Comparison of ENCODE assay signal across 16 cellular contexts in genomic region chr4:5760246-5760645, GRCh38. TPM values are rescaled to one million over a fixed set of nuclear protein-coding genes. Genes with fewer than 3 reads are reported as not detected.
"Had no signal": no experiment of that assay in that cellular context is flagged by ENCODE, and none has a peak within 500 bp of the region (broad histone marks: within the 10 kb centered on the region; RNA-seq: fewer than 3 reads in every experiment).

No MANE protein-coding gene starts in this region.

- H3K9me3 ChIP-seq: prostate gland, right lobe of liver, suprapubic skin had no signal

- H3K36me3 ChIP-seq: prostate gland, right lobe of liver had no signal

- H3K27ac Mint-ChIP-seq: naive thymus-derived CD8-positive, alpha-beta T cell; stimulated activated naive CD8-positive, alpha-beta T cell treated with anti-CD3 and anti-CD28 coated beads, Interleukin-15, Interleukin-2, amounts not matched to agents 100 ng/mL and 50 ng/mL, for 24 hours; T-cell had no signal

- H3K36me3 Mint-ChIP-seq: activated naive CD4-positive, alpha-beta T cell treated with anti-CD3 and anti-CD28 coated beads, Interleukin-2, amount 10 ng/mL, durations not matched to agents 7 days and 5 days; T-cell had no signal

- H3K4me3 ChIP-seq: heart right ventricle, lung, prostate gland, right lobe of liver, spleen, suprapubic skin had no signal

- H3K27ac ChIP-seq: heart right ventricle, prostate gland, right lobe of liver, spleen, suprapubic skin had no signal

- H3K4me3 Mint-ChIP-seq: activated naive CD4-positive, alpha-beta T cell treated with anti-CD3 and anti-CD28 coated beads, Interleukin-2, amount 10 ng/mL, durations not matched to agents 7 days and 5 days; naive thymus-derived CD8-positive, alpha-beta T cell; stimulated activated naive CD8-positive, alpha-beta T cell treated with anti-CD3 and anti-CD28 coated beads, Interleukin-15, Interleukin-2, amounts not matched to agents 100 ng/mL and 50 ng/mL, for 24 hours; T-cell had no signal

- H3K4me1 ChIP-seq: prostate gland, right lobe of liver, spleen had no signal

- H3K27me3 ChIP-seq: heart right ventricle, right lobe of liver, spleen, suprapubic skin had no signal

- H3K4me1 Mint-ChIP-seq: activated naive CD4-positive, alpha-beta T cell treated with anti-CD3 and anti-CD28 coated beads, Interleukin-2, amount 10 ng/mL, durations not matched to agents 7 days and 5 days; naive thymus-derived CD8-positive, alpha-beta T cell had no signal

- DNase-seq: activated CD4-positive, alpha-beta T cell treated with anti-CD3 and anti-CD28 coated beads, Interleukin-2, amount 50 U/mL, for 4 hours; activated CD4-positive, CD25-positive, alpha-beta regulatory T cell treated with anti-CD3 and anti-CD28 coated beads, Interleukin-2, amount 50 U/mL, for 72 hours; activated naive CD4-positive, alpha-beta T cell treated with anti-CD3 and anti-CD28 coated beads, Interleukin-2, amount 10 ng/mL, durations not matched to agents 7 days and 5 days; activated T-cell treated with anti-CD3 and anti-CD28 coated beads, Interleukin-2, amount 50 U/mL, for 1 hour; foreskin melanocyte; heart right ventricle; naive thymus-derived CD8-positive, alpha-beta T cell; occipital lobe; right lobe of liver; spleen; T-cell; T-helper 9 cell had no signal

- H3K9me3 Mint-ChIP-seq: stimulated activated naive CD8-positive, alpha-beta T cell treated with anti-CD3 and anti-CD28 coated beads, Interleukin-15, Interleukin-2, amounts not matched to agents 100 ng/mL and 50 ng/mL, for 24 hours; T-cell had no signal

- H3K27me3 Mint-ChIP-seq: activated naive CD4-positive, alpha-beta T cell treated with anti-CD3 and anti-CD28 coated beads, Interleukin-2, amount 10 ng/mL, durations not matched to agents 7 days and 5 days; naive thymus-derived CD8-positive, alpha-beta T cell; stimulated activated naive CD8-positive, alpha-beta T cell treated with anti-CD3 and anti-CD28 coated beads, Interleukin-15, Interleukin-2, amounts not matched to agents 100 ng/mL and 50 ng/mL, for 24 hours; T-cell had no signal

RNA-seq across cellular contexts. Expression of gene EVC, which starts 49.2 kb away (rescaled TPM):
- polyA plus RNA-seq: naive thymus-derived CD8-positive, alpha-beta T cell had no signal
